ENCODE assay signal across 15 cellular contexts in the genomic region with DNA sequence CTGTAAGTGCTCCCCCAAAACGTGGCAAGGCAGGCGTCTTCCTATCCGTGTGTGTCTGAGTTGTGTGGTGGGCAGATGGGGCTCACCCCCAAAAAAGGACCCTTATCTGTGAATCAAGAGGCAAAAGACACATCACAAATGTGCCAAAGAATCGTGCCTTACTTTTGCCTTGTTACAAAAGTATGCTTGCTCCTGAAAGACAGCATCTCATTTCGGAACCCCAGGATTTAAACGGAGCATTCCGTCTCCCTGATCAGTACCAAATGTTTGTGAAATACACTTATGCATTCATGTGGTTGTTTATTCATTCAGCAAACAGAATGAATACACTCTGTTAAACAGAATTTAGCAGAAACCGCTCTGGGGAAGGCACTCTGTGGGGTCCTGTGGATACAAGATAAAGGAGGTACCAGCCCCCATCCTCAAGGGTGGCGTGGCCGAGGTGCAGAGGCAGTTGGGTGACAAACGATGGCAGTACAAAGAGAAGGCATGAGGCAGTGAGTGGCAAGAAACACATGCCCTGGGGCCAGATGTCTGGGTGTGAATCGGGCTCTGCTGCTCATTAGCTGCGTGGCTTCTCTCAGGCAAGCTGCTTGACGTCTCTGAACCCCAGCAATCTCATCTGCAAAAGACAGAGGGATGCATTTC. TPM values are rescaled to one million over a fixed set of nuclear protein-coding genes. Genes with fewer than 3 reads are reported as not detected.
DNase-seq lines count a peak whose midpoint lies in the region; ATAC-seq and TF ChIP-seq lines count a peak whose summit lies in the region.
"Had no signal": no experiment of that assay in that cellular context is flagged by ENCODE, and none has a peak within 500 bp of the region (broad histone marks: within the 10 kb centered on the region; RNA-seq: fewer than 3 reads in every experiment).

No MANE protein-coding gene starts in this region.

- H3K4me3 ChIP-seq in breast epithelium, result peak overlapping the region in 2 of 3 donors; percentile 3 to 57
- no peak overlapping the region for H3K4me3 ChIP-seq in mammary epithelial cell (replicated peaks in 1 of 3; ENCODE audit: insufficient read depth in 1 of 3, low read depth in 2 of 3, low read length in 3 of 3)
- peak overlapping the region; percentile 3 to 52 for H3K4me3 ChIP-seq in muscle layer of duodenum (ENCODE audit: low read depth in 1 of 2, low read length in 2 of 2)
- peak overlapping the region in 2 of 4 donors; percentile 31 to 38 for H3K4me3 ChIP-seq in transverse colon
- H3K4me3 ChIP-seq: SK-N-MC had no signal

- no peaks in the 10 kb centered on the region for H3K4me1 ChIP-seq in breast epithelium
- H3K4me1 ChIP-seq in mammary epithelial cell (ENCODE audit: insufficient read depth, low read length), result peaks cover 5% of the 10 kb centered on the region
- H3K4me1 ChIP-seq in muscle layer of duodenum (ENCODE audit: control insufficient read depth in 1 of 2, insufficient read depth in 2 of 2, low read length in 2 of 2), result peaks cover 0 to 11% of the 10 kb centered on the region in 2 donors
- H3K4me1 ChIP-seq in transverse colon, result peaks cover 9 to 26% (median 14%) of the 10 kb centered on the region in 4 donors

- H3K4me2 ChIP-seq in mammary epithelial cell (ENCODE audit: insufficient read depth, low read depth, low read length), result no peak overlapping the region

- in situ Hi-C loops in mammary epithelial cell (cut with MboI; ENCODE audit: low sequenced_read_pairs in 2 of 2), result loop anchor here in 1 of 2 donors (25.0 kb wide), 1 partner anchor 192 kb away; no protein-coding TSS in a partner anchor
- in situ Hi-C loops in transverse colon (cut with MboI; ENCODE audit: low pct_ligation_motif_present in 1 of 4, low pct_unique_long_range_greater_than_20kb in 1 of 4, low sequenced_read_pairs in 3 of 4), result no loop called here

- CTCF ChIA-PET in mammary epithelial cell (lab: Charles Lee; ENCODE audit: low non-redundant PET), result no interaction called here

- DNase-seq in breast epithelium (ENCODE audit: low spot score in 2 of 2) (no peak), mammary epithelial cell (no peak), transverse colon (no peak)
- DNase-seq: activated T-cell treated with anti-CD3 and anti-CD28 coated beads, Interleukin-2, amount 50 U/mL, for 1 hour; effector CD4-positive, alpha-beta T cell; HCEC 1CT; NCI-H1417 treated with DMSO at 0.1 percent for 48 hours had no signal

- ATAC-seq in HG02885 (IDR thresholded peaks at IDR 0.05; ENCODE audit: poor library complexity, unreplicated experiment) (no peak), HG03354 (IDR thresholded peaks at IDR 0.05; ENCODE audit: poor library complexity, severe bottlenecking, unreplicated experiment) (no peak)
- no peak for ATAC-seq in activated CD4-positive, CD25-positive, alpha-beta regulatory T cell treated with anti-CD3 and anti-CD28 coated beads, Interleukin-2, amount 50 U/mL, for 24 hours

- H4K20me1 ChIP-seq in mammary epithelial cell (ENCODE audit: insufficient read depth, low read length), result no peaks in the 10 kb centered on the region

- no peaks in the 10 kb centered on the region for H3K79me2 ChIP-seq in mammary epithelial cell (ENCODE audit: insufficient read depth, low read length)

- dilution Hi-C loops in mammary epithelial cell (cut with HindIII; ENCODE audit: low sequenced_read_pairs), result loop anchor here (5.0 kb wide), 1 partner anchor 77 kb away; no protein-coding TSS in a partner anchor

- H3K27me3 ChIP-seq in breast epithelium (peaks cover 0 to 25% of the 10 kb centered on the region in 2 donors), mammary epithelial cell (ENCODE audit: insufficient read depth, low read length) (peaks cover 14% of the 10 kb centered on the region), muscle layer of duodenum (ENCODE audit: low read depth, low read length) (peaks cover 13% of the 10 kb centered on the region), transverse colon (peaks cover 9% of the 10 kb centered on the region)

- TF ChIP-seq POLR2A in breast epithelium (IDR thresholded peaks at IDR 0.05) (no peak), transverse colon (IDR thresholded peaks at IDR 0.05) (no peak)

- H3K9ac ChIP-seq in mammary epithelial cell (ENCODE audit: insufficient read depth, low read length), result no peak overlapping the region

- no peaks in the 10 kb centered on the region for H3K9me3 Mint-ChIP-seq in dendritic cell treated with granulocyte-macrophage colony-stimulating factor and Interleukin-4, amounts not matched to agents 40 ng/mL and 50 ng/mL, for 4 days

- peaks cover 29% of the 10 kb centered on the region for H3K27me3 Mint-ChIP-seq in dendritic cell treated with granulocyte-macrophage colony-stimulating factor and Interleukin-4, amounts not matched to agents 40 ng/mL and 50 ng/mL, for 4 days

- intact Hi-C loops in breast epithelium (cut with DNase I; ENCODE audit: low total_unique reads) (loop anchor here (5.0 kb wide), 1 partner anchor 248 kb away; no protein-coding TSS in a partner anchor), mammary epithelial cell (cut with micrococcal nuclease) (no loop called here), transverse colon (cut with DNase I; ENCODE audit: low total_unique reads) (no loop called here)
- intact Hi-C loops in dendritic cell treated with granulocyte-macrophage colony-stimulating factor and Interleukin-4, amounts not matched to agents 40 ng/mL and 50 ng/mL, for 4 days (cut with micrococcal nuclease), result no loop called here

- no peak for TF ChIP-seq EP300 in transverse colon (IDR thresholded peaks at IDR 0.05; ENCODE audit: low read depth)

- H3K27ac Mint-ChIP-seq in dendritic cell treated with granulocyte-macrophage colony-stimulating factor and Interleukin-4, amounts not matched to agents 40 ng/mL and 50 ng/mL, for 4 days, result no peak overlapping the region

- H3K36me3 Mint-ChIP-seq in dendritic cell treated with granulocyte-macrophage colony-stimulating factor and Interleukin-4, amounts not matched to agents 40 ng/mL and 50 ng/mL, for 4 days (ENCODE audit: low read depth), result no peaks in the 10 kb centered on the region

- 24% methylated on average over 11 of the region's 14 CpGs for WGBS in mammary epithelial cell (ENCODE audit: low coverage, missing lambda C conversion rate)
- 45% methylated on average over 14 of the region's 14 CpGs; no CpG with 5 or more reads in 1 of the 2 donors for WGBS in transverse colon (ENCODE audit: low coverage in 1 of 2), 2 donors

- H3K4me3 Mint-ChIP-seq in dendritic cell treated with granulocyte-macrophage colony-stimulating factor and Interleukin-4, amounts not matched to agents 40 ng/mL and 50 ng/mL, for 4 days, result peak overlapping the region; percentile 58

- H3K9me3 ChIP-seq in breast epithelium (no peaks in the 10 kb centered on the region), mammary epithelial cell (replicated peaks; ENCODE audit: insufficient read depth, low read length) (no peaks in the 10 kb centered on the region), muscle layer of duodenum (ENCODE audit: control insufficient read depth in 1 of 2, low read length in 2 of 2) (no peaks in the 10 kb centered on the region), transverse colon (no peaks in the 10 kb centered on the region)

- H2AFZ ChIP-seq in mammary epithelial cell (ENCODE audit: low read depth, low read length), result no peak overlapping the region

- H3K4me1 Mint-ChIP-seq in dendritic cell treated with granulocyte-macrophage colony-stimulating factor and Interleukin-4, amounts not matched to agents 40 ng/mL and 50 ng/mL, for 4 days (ENCODE audit: low read depth), result peaks cover 32% of the 10 kb centered on the region

- no TSS peak for BruUV-seq in mammary epithelial cell (replicated peaks; lab: Mats Ljungman, UMichigan)

- H3K36me3 ChIP-seq in breast epithelium, result no peaks in the 10 kb centered on the region
- H3K36me3 ChIP-seq in mammary epithelial cell (ENCODE audit: insufficient read depth, low read length), result no peaks in the 10 kb centered on the region
- H3K36me3 ChIP-seq in muscle layer of duodenum (ENCODE audit: control insufficient read depth in 1 of 2, insufficient read depth in 2 of 2, low read length in 2 of 2), result no peaks in the 10 kb centered on the region
- H3K36me3 ChIP-seq in transverse colon, result no peaks in the 10 kb centered on the region

- H3K27ac ChIP-seq in breast epithelium, result no peak overlapping the region
- H3K27ac ChIP-seq in mammary epithelial cell (ENCODE audit: insufficient read depth, low read depth, low read length), result no peak overlapping the region
- no peak overlapping the region for H3K27ac ChIP-seq in muscle layer of duodenum (ENCODE audit: low read length)
- peak overlapping the region; percentile 80 to 85 (median 82) for H3K27ac ChIP-seq in transverse colon
- H3K27ac ChIP-seq: SK-N-MC had no signal

- TF ChIP-seq CTCF in breast epithelium (IDR thresholded peaks at IDR 0.05), result no peak
- no peak for TF ChIP-seq CTCF in mammary epithelial cell (conservative IDR thresholded peaks at IDR 0.05 in 1 of 2, IDR thresholded peaks at IDR 0.05 in 1 of 2; ENCODE audit: extremely low read depth in 1 of 2, insufficient read depth in 1 of 2, low read depth in 1 of 2, low read length in 2 of 2)
- TF ChIP-seq CTCF in transverse colon (IDR thresholded peaks at IDR 0.05), result no peak

RNA-seq across cellular contexts. Expression of a gene that starts 0.6 kb away (rescaled TPM):
- 1 to 10 TPM in 2 of 3 donors, under 1 TPM in 1; 0.16 to 3.3 (median 1.3) TPM for total RNA-seq in breast epithelium
- total RNA-seq in mammary epithelial cell, result not detected
- polyA plus RNA-seq in mammary epithelial cell, result not detected
- not detected for polyA minus RNA-seq in mammary epithelial cell
- 10 to 100 TPM in 1 of 4 donors, 1 to 10 TPM in 3; 5.6 to 91.3 (median 7.0) TPM for total RNA-seq in transverse colon
- total RNA-seq: A172 had no signal

RNA-seq across cellular contexts. Expression of a gene that starts 55.5 kb away (rescaled TPM):
- not detected for total RNA-seq in breast epithelium
- not detected for total RNA-seq in mammary epithelial cell
- polyA plus RNA-seq in mammary epithelial cell, result not detected
- polyA minus RNA-seq in mammary epithelial cell, result not detected
- total RNA-seq in transverse colon, result not detected
- total RNA-seq: liver had no signal
- polyA plus RNA-seq: liver had no signal

Comparison
In these comparisons a context has a peak if more than half of its experiments do, and no peak if none do; other contexts are left out.
1. H3K4me3 ChIP-seq: peak in breast epithelium (2 of 3) and muscle layer of duodenum (2 of 2); none in mammary epithelial cell (0 of 3).
2. H3K27ac ChIP-seq: peak in transverse colon (4 of 4); none in breast epithelium (0 of 2), mammary epithelial cell (single experiment) and muscle layer of duodenum (single experiment).